ENCODE assay signal across 7 cellular contexts in the genomic region with DNA sequence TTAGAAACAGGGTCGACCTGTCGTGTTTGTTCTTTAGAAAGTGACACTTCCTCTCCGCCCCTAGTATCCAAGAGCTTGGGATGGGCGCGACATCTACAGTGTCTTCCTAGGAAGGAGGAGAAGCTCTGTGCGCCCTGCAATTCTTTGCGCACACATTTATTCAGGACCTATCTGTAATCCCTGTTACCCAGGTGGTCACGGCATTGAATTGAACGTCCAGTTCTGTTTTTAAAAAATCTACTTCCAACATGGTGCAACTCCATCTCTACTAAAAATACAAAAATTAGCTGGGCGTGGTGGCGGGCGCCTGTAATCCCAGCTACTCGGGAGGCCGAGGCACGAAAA. TPM values are rescaled to one million over a fixed set of nuclear protein-coding genes. Genes with fewer than 3 reads are reported as not detected.
DNase-seq lines count a peak whose midpoint lies in the region; ATAC-seq, FAIRE-seq and TF ChIP-seq lines count a peak whose summit lies in the region.

No MANE protein-coding gene starts in this region.

- H3K9ac ChIP-seq in HUES64 (ENCODE audit: low read depth, low read length): peak overlapping the region; percentile 28; the same call in 1 of the 2 replicates
- H3K9ac ChIP-seq in HepG2 (ENCODE audit: insufficient read depth, low read depth, low read length): peak overlapping the region; percentile 81

- no peaks in the 10 kb centered on the region for H3K9me3 ChIP-seq in HUES64 (ENCODE audit: insufficient read depth, low read depth, low read length)
- no peaks in the 10 kb centered on the region for H3K9me3 ChIP-seq in HepG2 (ENCODE audit: low read length)

- no peak for TF ChIP-seq EP300 in HepG2 (IDR thresholded peaks at IDR 0.05; ENCODE audit: low read depth in 2 of 2, low read length in 2 of 2)
- 0 out of 2 replicates have a peak, but pooled peaks have one; percentile 12 for TF ChIP-seq EP300 in HepG2 (CRISPR knock-in tag; IDR thresholded peaks at IDR 0.05; ENCODE audit: borderline replicate concordance)

- no peak for DNase-seq in astrocyte of the spinal cord (ENCODE audit: low read depth, low spot score)
- DNase-seq in HepG2 (ENCODE audit: low spot score): no peak
- DNase-seq in stimulated activated naive B cell treated with anti-CD40 and anti-IgM and Interleukin-4, amounts not matched to agents 10 μg/mL and 1 μg/mL and 100 μg/mL, for 72 hours: no peak
- no peak for DNase-seq in GM03348 (ENCODE audit: low spot score)
- DNase-seq in T1000 (lab: John Stamatoyannopoulos, UW): no peak
- DNase-seq in T-helper 2 cell treated with Interferon-gamma antibody and Interleukin-4, amounts not matched to agents 5 μg/mL and 100 μg/mL, for 36 hours (ENCODE audit: low spot score): no peak

- H4K20me1 ChIP-seq in HepG2 (ENCODE audit: insufficient read depth, low read length): no peaks in the 10 kb centered on the region

- H3K36me3 ChIP-seq in HUES64 (ENCODE audit: insufficient read depth, low read length) (peaks cover 16% of the 10 kb centered on the region), HepG2 (replicated peaks in 1 of 2; ENCODE audit: control insufficient read depth in 1 of 2, insufficient read depth in 2 of 2, low read length in 2 of 2) (no peaks in the 10 kb centered on the region)

- peak; percentile 17 for ATAC-seq in HepG2
- ATAC-seq in stimulated activated naive B cell treated with anti-CD40 and anti-IgM and Interleukin-4, amounts not matched to agents 10 μg/mL and 1 μg/mL and 100 μg/mL, for 72 hours (replicated peaks): no peak

- H3K79me2 ChIP-seq in HepG2 (ENCODE audit: insufficient read depth, low read length): peaks cover 13% of the 10 kb centered on the region

- H3K9me3 Mint-ChIP-seq in stimulated activated naive B cell treated with anti-CD40 and anti-IgM and Interleukin-4, amounts not matched to agents 10 μg/mL and 1 μg/mL and 100 μg/mL, for 72 hours: no peaks in the 10 kb centered on the region
- no peaks in the 10 kb centered on the region for H3K9me3 Mint-ChIP-seq in T-helper 2 cell treated with Interferon-gamma antibody and Interleukin-4, amounts not matched to agents 5 μg/mL and 100 μg/mL, for 36 hours

- TF ChIP-seq CTCF in astrocyte of the spinal cord (IDR thresholded peaks at IDR 0.05; ENCODE audit: low read depth, low read length) (no peak), HepG2 (CRISPR knock-in tag; IDR thresholded peaks at IDR 0.05) (no peak; the same call in 1 of the 2 replicates)

- H3K4me3 ChIP-seq in HUES64 (ENCODE audit: low read length) (peak overlapping the region; percentile 76), astrocyte of the spinal cord (ENCODE audit: low read depth, low read length) (peak overlapping the region; percentile 85), HepG2 (replicated peaks in 1 of 3; ENCODE audit: insufficient read depth in 1 of 3, low read depth in 2 of 3, low read length in 3 of 3) (peak overlapping the region; percentile 75 to 93 (median 85))

- H3K4me3 Mint-ChIP-seq in stimulated activated naive B cell treated with anti-CD40 and anti-IgM and Interleukin-4, amounts not matched to agents 10 μg/mL and 1 μg/mL and 100 μg/mL, for 72 hours: peak overlapping the region; percentile 24 to 29
- H3K4me3 Mint-ChIP-seq in T-helper 2 cell treated with Interferon-gamma antibody and Interleukin-4, amounts not matched to agents 5 μg/mL and 100 μg/mL, for 36 hours: no peak overlapping the region

- peaks cover 14 to 24% of the 10 kb centered on the region in 2 donors for H3K4me1 Mint-ChIP-seq in stimulated activated naive B cell treated with anti-CD40 and anti-IgM and Interleukin-4, amounts not matched to agents 10 μg/mL and 1 μg/mL and 100 μg/mL, for 72 hours
- H3K4me1 Mint-ChIP-seq in T-helper 2 cell treated with Interferon-gamma antibody and Interleukin-4, amounts not matched to agents 5 μg/mL and 100 μg/mL, for 36 hours (ENCODE audit: low read depth): peaks cover 11% of the 10 kb centered on the region

- H3K36me3 Mint-ChIP-seq in stimulated activated naive B cell treated with anti-CD40 and anti-IgM and Interleukin-4, amounts not matched to agents 10 μg/mL and 1 μg/mL and 100 μg/mL, for 72 hours: peaks cover 0 to 6% of the 10 kb centered on the region in 2 donors
- no peaks in the 10 kb centered on the region for H3K36me3 Mint-ChIP-seq in T-helper 2 cell treated with Interferon-gamma antibody and Interleukin-4, amounts not matched to agents 5 μg/mL and 100 μg/mL, for 36 hours (ENCODE audit: low read depth)

- POLR2A ChIA-PET in HepG2 (lab: Yijun Ruan, JAX): interaction anchor here (0.7 to 4.1 kb wide), 11 partner anchors 8 to 91 kb away, joined by 3 to 49 read pairs (median 5); no protein-coding TSS in a partner anchor

- H3K27ac ChIP-seq in HUES64 (ENCODE audit: low read depth, low read length) (no peak overlapping the region), HepG2 (ENCODE audit: extremely low read length, insufficient read depth, low read length) (peak overlapping the region; percentile 68)

- H3K4me1 ChIP-seq in HUES64 (ENCODE audit: insufficient read depth, low read length) (peaks cover 33% of the 10 kb centered on the region; the same call in 1 of the 2 replicates), HepG2 (ENCODE audit: insufficient read depth, low read length) (peaks cover 87% of the 10 kb centered on the region)

- in situ Hi-C loops in astrocyte of the spinal cord (cut with HindIII; ENCODE audit: low sequenced_read_pairs) (no loop called here), HepG2 (cut with HindIII; ENCODE audit: extremely low pct_ligation_motif_present, low pct_unique_long_range_greater_than_20kb) (no loop called here)

- peak overlapping the region; percentile 88 for H3K4me2 ChIP-seq in HepG2 (ENCODE audit: low read depth, low read length)

- no peak for TF ChIP-seq POLR2A in HepG2 (IDR thresholded peaks at IDR 0.05; ENCODE audit: insufficient read depth in 1 of 2, low read depth in 2 of 2, low read length in 2 of 2)

- intact Hi-C loops in HepG2 (cut with micrococcal nuclease; ENCODE audit: unreplicated experiment): no loop called here

- peaks cover 52 to 70% of the 10 kb centered on the region in 2 donors for H3K27me3 Mint-ChIP-seq in stimulated activated naive B cell treated with anti-CD40 and anti-IgM and Interleukin-4, amounts not matched to agents 10 μg/mL and 1 μg/mL and 100 μg/mL, for 72 hours
- H3K27me3 Mint-ChIP-seq in T-helper 2 cell treated with Interferon-gamma antibody and Interleukin-4, amounts not matched to agents 5 μg/mL and 100 μg/mL, for 36 hours (ENCODE audit: low read depth): peaks cover 74% of the 10 kb centered on the region

- no peak for FAIRE-seq in HepG2 (lab: Jason Lieb, UNC)

- BruUV-seq in HepG2 (replicated peaks; lab: Mats Ljungman, UMichigan): no TSS peak

- 30% methylated on average over 15 of the region's 15 CpGs for WGBS in HUES64
- WGBS in HepG2 (ENCODE audit: low lambda C conversion rate): 2% methylated on average over 13 of the region's 15 CpGs

- CTCF ChIA-PET in HepG2 (lab: Yijun Ruan, JAX; ENCODE audit: low intra/inter-chr PET ratio, low total read pairs): no interaction called here

- no peak for TF ChIP-seq RAD21 in HepG2 (CRISPR knock-in tag; IDR thresholded peaks at IDR 0.05)

- H2AFZ ChIP-seq in HepG2 (ENCODE audit: low read length): peak overlapping the region; percentile 59

- H3K27me3 ChIP-seq in HUES64 (ENCODE audit: insufficient read depth, low read length) (peaks cover 74% of the 10 kb centered on the region), HepG2 (ENCODE audit: control insufficient read depth in 1 of 2, insufficient read depth in 2 of 2, low read length in 2 of 2) (no peaks in the 10 kb centered on the region)

- peak overlapping the region; percentile 2 for H3K27ac Mint-ChIP-seq in stimulated activated naive B cell treated with anti-CD40 and anti-IgM and Interleukin-4, amounts not matched to agents 10 μg/mL and 1 μg/mL and 100 μg/mL, for 72 hours
- H3K27ac Mint-ChIP-seq in T-helper 2 cell treated with Interferon-gamma antibody and Interleukin-4, amounts not matched to agents 5 μg/mL and 100 μg/mL, for 36 hours: no peak overlapping the region

TF ChIP-seq in HepG2, 621 proteins besides CTCF, POLR2A, EP300 and RAD21 (continues in another document):
- TF ChIP-seq ZNF460 (CRISPR knock-in tag; IDR thresholded peaks at IDR 0.05; ENCODE audit: borderline replicate concordance): peak; percentile 85
- TF ChIP-seq DNMT3B (CRISPR knock-in tag; conservative IDR thresholded peaks at IDR 0.05): no peak
- TF ChIP-seq ZNF260 (CRISPR knock-in tag; IDR thresholded peaks at IDR 0.05; ENCODE audit: borderline replicate concordance, low read depth): no peak
- TF ChIP-seq FOXC1 (CRISPR knock-in tag; IDR thresholded peaks at IDR 0.05; ENCODE audit: borderline replicate concordance): 0 out of 2 replicates have a peak, but pooled peaks have one; percentile 6
- no peak for TF ChIP-seq CBX2 (IDR thresholded peaks at IDR 0.05; ENCODE audit: low read depth, low read length)
- no peak for TF ChIP-seq CBX2 (CRISPR knock-in tag; IDR thresholded peaks at IDR 0.05; ENCODE audit: low read depth)
- no peak for TF ChIP-seq FOXK1 (CRISPR knock-in tag; IDR thresholded peaks at IDR 0.05; ENCODE audit: borderline replicate concordance, low read depth)
- no peak for TF ChIP-seq RFX3 (CRISPR knock-in tag; IDR thresholded peaks at IDR 0.05)

RNA-seq across cellular contexts. Expression of gene LAMB1, which starts 0.6 kb away (rescaled TPM):
- 56.2 TPM for polyA plus RNA-seq in HUES64 (2013, experiment 1 of 2)
- polyA plus RNA-seq in HUES64 (2013, experiment 2 of 2): 61.1 TPM
- total RNA-seq in HepG2 (2016; rRNA removed; fragmentation: Illumina TruSeq; extraction: Trizol): 56.4 and 109 TPM in 2 replicates
- 12.3 and 15.0 TPM in 2 replicates for total RNA-seq in HepG2 (2016; cell fraction: cytosol; rRNA removed; fragmentation: Illumina TruSeq; extraction: Trizol; ENCODE audit: low read depth)
- total RNA-seq in HepG2 (2016; cell fraction: insoluble cytoplasmic fraction; rRNA removed; fragmentation: Illumina TruSeq; extraction: Trizol): 48.3 and 110 TPM in 2 replicates
- total RNA-seq in HepG2 (2016; cell fraction: membrane; rRNA removed; fragmentation: Illumina TruSeq; extraction: Trizol): 19.7 and 21.8 TPM in 2 replicates
- 137 and 161 TPM in 2 replicates for total RNA-seq in HepG2 (2016; cell fraction: nucleus; rRNA removed; fragmentation: Illumina TruSeq; extraction: Trizol)
- 124 and 127 TPM in 2 replicates for polyA plus RNA-seq in HepG2 (2011; rRNA removed)
- polyA plus RNA-seq in HepG2 (2011; cell fraction: cytosol; rRNA removed): 101 and 116 TPM in 2 replicates
- polyA plus RNA-seq in HepG2 (2011; cell fraction: nucleus; rRNA removed): 265 and 290 TPM in 2 replicates
- polyA plus RNA-seq in HepG2 (2012): 106 and 132 TPM in 2 replicates
- 5.0 and 5.8 TPM in 2 replicates for polyA plus RNA-seq in HepG2 (2016; cell fraction: cytosol; fragmentation: Illumina TruSeq; extraction: Trizol; ENCODE audit: low read depth)
- 59.1 and 60.9 TPM in 2 replicates for polyA plus RNA-seq in HepG2 (2016; cell fraction: insoluble cytoplasmic fraction; fragmentation: Illumina TruSeq; extraction: Trizol; ENCODE audit: low read depth)
- polyA plus RNA-seq in HepG2 (2016; cell fraction: membrane; fragmentation: Illumina TruSeq; extraction: Trizol; ENCODE audit: low read depth): 8.8 and 14.3 TPM in 2 replicates
- polyA plus RNA-seq in HepG2 (2016; cell fraction: nucleus; fragmentation: Illumina TruSeq; extraction: Trizol; ENCODE audit: insufficient read depth, low read depth): 286 and 312 TPM in 2 replicates
- 105 and 627 TPM in 2 replicates for polyA minus RNA-seq in HepG2 (2011; rRNA and poly(A)+ RNA removed; ENCODE audit: low replicate concordance)
- 120 and 164 TPM in 2 replicates for polyA minus RNA-seq in HepG2 (2011; cell fraction: cytosol; rRNA and poly(A)+ RNA removed)
- polyA minus RNA-seq in HepG2 (2011; cell fraction: nucleus; rRNA and poly(A)+ RNA removed): 204 and 208 TPM in 2 replicates
